ENCODE assay signal across 22 cellular contexts in the genomic region with DNA sequence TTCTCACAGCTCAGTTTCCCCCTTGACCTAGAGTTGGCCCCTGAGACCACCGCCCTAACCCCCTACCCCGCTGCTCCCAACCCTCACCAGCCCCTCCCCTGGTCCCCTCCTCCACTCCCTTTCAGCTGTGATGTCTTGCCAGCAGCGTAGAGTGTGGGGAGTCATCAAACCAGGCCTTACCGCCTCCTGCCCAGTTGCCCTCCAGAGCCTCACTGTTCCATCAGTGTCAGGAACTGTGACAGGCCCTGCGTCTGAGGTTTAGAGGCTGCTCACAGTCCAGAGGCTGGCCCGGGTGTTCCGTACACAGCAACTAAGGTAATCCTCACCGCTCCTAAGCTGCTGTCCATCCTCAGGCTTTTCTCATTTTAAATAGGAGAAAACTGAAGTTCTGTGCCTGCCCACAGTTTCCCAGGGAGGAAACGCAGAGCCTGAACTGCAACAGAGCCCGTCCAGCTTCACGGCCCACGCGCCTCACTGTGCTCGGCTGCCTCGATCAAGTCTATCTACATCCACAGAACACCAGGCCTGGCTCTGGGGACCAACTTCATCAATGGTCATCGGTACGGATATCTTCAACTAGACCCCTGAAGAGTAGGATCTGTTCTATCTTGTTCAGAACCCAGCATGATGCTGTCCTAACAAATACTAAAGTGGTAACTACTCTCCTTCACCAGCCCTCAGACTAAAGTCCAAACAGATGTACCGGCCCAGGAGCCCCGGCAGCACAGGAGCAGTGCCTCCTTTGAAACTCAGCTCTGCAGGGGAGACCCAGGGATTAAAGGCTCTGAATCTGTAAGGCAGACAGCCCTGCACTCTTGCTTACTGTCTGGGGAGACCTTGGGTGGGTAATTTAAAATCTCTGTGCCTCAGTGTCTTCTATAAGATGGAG. TPM values are rescaled to one million over a fixed set of nuclear protein-coding genes. Genes with fewer than 3 reads are reported as not detected.
DNase-seq lines count a peak whose midpoint lies in the region; FAIRE-seq and TF ChIP-seq lines count a peak whose summit lies in the region.
"Had no signal": no experiment of that assay in that cellular context is flagged by ENCODE, and none has a peak within 500 bp of the region (broad histone marks: within the 10 kb centered on the region; RNA-seq: fewer than 3 reads in every experiment).

No MANE protein-coding gene starts in this region.

- TF ChIP-seq POLR2A in uterus (IDR thresholded peaks at IDR 0.05): no peak

- H3K9ac ChIP-seq in trophoblast cell (ENCODE audit: low read length): no peak overlapping the region
- H3K9ac ChIP-seq in colonic mucosa (ENCODE audit: low read depth in 2 of 2, low read length in 2 of 2): peak overlapping the region in 1 of 2 donors; percentile 57

- H2AK5ac ChIP-seq in trophoblast cell (ENCODE audit: low read length): peak overlapping the region; percentile 79

- H3K4me1 ChIP-seq in trophoblast cell (ENCODE audit: control insufficient read depth in 1 of 2, insufficient read depth in 2 of 2, low read length in 2 of 2) (peaks cover 41 to 45% of the 10 kb centered on the region in 2 experiments), uterus (peaks cover 7 to 17% of the 10 kb centered on the region in 2 donors), colonic mucosa (peaks cover 33% of the 10 kb centered on the region)

- CTCF ChIA-PET in activated CD4-positive, alpha-beta T cell treated with anti-CD3 and anti-CD28 coated beads, Interleukin-2, amount 10 ng/mL, durations not matched to agents 7 days and 5 days (lab: Charles Lee): interaction anchor here (1.6 kb wide), 1 partner anchor 9 kb away, joined by 8 read pairs; no protein-coding TSS in a partner anchor

- H3K36me3 Mint-ChIP-seq in activated CD4-positive, alpha-beta T cell treated with anti-CD3 and anti-CD28 coated beads, Interleukin-2, amount 10 ng/mL, durations not matched to agents 7 days and 5 days (ENCODE audit: low read depth): peaks cover 23% of the 10 kb centered on the region
- H3K36me3 Mint-ChIP-seq in glutamatergic neuron (ENCODE audit: unreplicated experiment): peaks cover 17% of the 10 kb centered on the region

- H3K27ac ChIP-seq in trophoblast cell (ENCODE audit: low read depth, low read length) (peak overlapping the region; percentile 38), uterus (peak overlapping the region; percentile 35 to 89), colonic mucosa (no peak overlapping the region)

- no peak overlapping the region for H3K4me2 ChIP-seq in trophoblast cell (ENCODE audit: low read length)

- H3K27ac Mint-ChIP-seq in activated CD4-positive, alpha-beta T cell treated with anti-CD3 and anti-CD28 coated beads, Interleukin-2, amount 10 ng/mL, durations not matched to agents 7 days and 5 days: peak overlapping the region; percentile 48
- H3K27ac Mint-ChIP-seq in glutamatergic neuron (ENCODE audit: unreplicated experiment): peak overlapping the region; percentile 21
- H3K27ac Mint-ChIP-seq: CD4-positive, alpha-beta T cell had no signal

- peak overlapping the region; percentile 91 for H2BK12ac ChIP-seq in trophoblast cell (ENCODE audit: low read length)

- peaks cover 29% of the 10 kb centered on the region for H3K79me2 ChIP-seq in trophoblast cell (ENCODE audit: control insufficient read depth, insufficient read depth, low read length, poor library complexity)

- H3K79me1 ChIP-seq in trophoblast cell (ENCODE audit: low read length): peaks cover 14% of the 10 kb centered on the region

- H2BK5ac ChIP-seq in trophoblast cell (ENCODE audit: low read depth, low read length, poor library complexity): peak overlapping the region; percentile 65

- peak overlapping the region; percentile 61 for H3K4ac ChIP-seq in trophoblast cell (ENCODE audit: low read depth, low read length)

- peak overlapping the region; percentile 74 for H3K14ac ChIP-seq in trophoblast cell (ENCODE audit: low read length)

- H4K91ac ChIP-seq in trophoblast cell (ENCODE audit: low read depth, low read length): peak overlapping the region; percentile 82

- H2BK120ac ChIP-seq in trophoblast cell (ENCODE audit: insufficient read depth, low read length, poor library complexity): peak overlapping the region; percentile 57

- H3K23ac ChIP-seq in trophoblast cell (ENCODE audit: low read length): no peak overlapping the region

- peaks cover 18% of the 10 kb centered on the region for H3K9me3 Mint-ChIP-seq in activated CD4-positive, alpha-beta T cell treated with anti-CD3 and anti-CD28 coated beads, Interleukin-2, amount 10 ng/mL, durations not matched to agents 7 days and 5 days
- H3K9me3 Mint-ChIP-seq in glutamatergic neuron (ENCODE audit: unreplicated experiment): peaks cover 9% of the 10 kb centered on the region

- H3K4me1 Mint-ChIP-seq in activated CD4-positive, alpha-beta T cell treated with anti-CD3 and anti-CD28 coated beads, Interleukin-2, amount 10 ng/mL, durations not matched to agents 7 days and 5 days: peaks cover 12% of the 10 kb centered on the region
- H3K4me1 Mint-ChIP-seq in glutamatergic neuron (ENCODE audit: low read depth, unreplicated experiment): peaks cover 37% of the 10 kb centered on the region

- DNase-seq in activated CD4-positive, alpha-beta T cell treated with anti-CD3 and anti-CD28 coated beads, Interleukin-2, amount 10 ng/mL, durations not matched to agents 7 days and 5 days: no peak
- no peak for DNase-seq in activated CD4-positive, alpha-beta T cell treated with anti-CD3 and anti-CD28 coated beads, Interleukin-2, amount 50 U/mL, for 1 hour
- DNase-seq in glutamatergic neuron: no peak
- DNase-seq in trophoblast cell: no peak
- no peak for DNase-seq in uterus
- DNase-seq in colonic mucosa: no peak
- DNase-seq in HTR-8/SVneo (ENCODE audit: insufficient read length, low spot score): no peak
- no peak for DNase-seq in ecto neural progenitor cell (ENCODE audit: low spot score)
- DNase-seq: 8988T; activated CD4-positive, alpha-beta T cell treated with anti-CD3 and anti-CD28 coated beads, Interleukin-2, amount 50 U/mL, for 4 hours; CD4-positive, alpha-beta T cell; immature natural killer cell; MV-4-11; NCI-H2171; NK-92 treated with Interleukin-12 subunit alpha and Interleukin-12 subunit beta, amount 100 ng/mL, for 24 hours; SHP77 treated with DMSO at 0.1 percent for 48 hours had no signal

- no peaks in the 10 kb centered on the region for H3K9me3 ChIP-seq in trophoblast cell (ENCODE audit: insufficient read depth, low read depth, low read length)
- H3K9me3 ChIP-seq in uterus: no peaks in the 10 kb centered on the region
- H3K9me3 ChIP-seq in colonic mucosa: no peaks in the 10 kb centered on the region

- peak overlapping the region; percentile 95 for H3K18ac ChIP-seq in trophoblast cell (ENCODE audit: low read length)

- H4K12ac ChIP-seq in trophoblast cell (ENCODE audit: low read depth, low read length): no peak overlapping the region

- no peak overlapping the region for H3K4me3 Mint-ChIP-seq in activated CD4-positive, alpha-beta T cell treated with anti-CD3 and anti-CD28 coated beads, Interleukin-2, amount 10 ng/mL, durations not matched to agents 7 days and 5 days
- no peak overlapping the region for H3K4me3 Mint-ChIP-seq in glutamatergic neuron (ENCODE audit: unreplicated experiment)
- H3K4me3 Mint-ChIP-seq: activated T-helper 17 cell treated with anti-CD3 and anti-CD28 coated beads, Interleukin-2, amount 50 U/mL, for 72 hours; CD4-positive, alpha-beta T cell; immature natural killer cell had no signal

- H3K27me3 ChIP-seq in trophoblast cell (ENCODE audit: insufficient read depth, low read length) (no peaks in the 10 kb centered on the region), uterus (no peaks in the 10 kb centered on the region), colonic mucosa (no peaks in the 10 kb centered on the region)
- H3K27me3 ChIP-seq: dorsolateral prefrontal cortex had no signal

- H3K4me3 ChIP-seq in trophoblast cell (ENCODE audit: low read depth, low read length) (no peak overlapping the region), uterus (no peak overlapping the region), colonic mucosa (no peak overlapping the region)
- H3K4me3 ChIP-seq: GM12878 had no signal

- H3K36me3 ChIP-seq in trophoblast cell (ENCODE audit: control insufficient read depth in 1 of 2, insufficient read depth in 2 of 2, low read length in 2 of 2) (peaks cover 2 to 3% of the 10 kb centered on the region in 2 experiments), uterus (no peaks in the 10 kb centered on the region), colonic mucosa (no peaks in the 10 kb centered on the region)

- TF ChIP-seq CTCF in glutamatergic neuron (IDR thresholded peaks at IDR 0.05; ENCODE audit: partially characterized antibody, unreplicated experiment): no peak
- TF ChIP-seq CTCF in uterus (IDR thresholded peaks at IDR 0.05): no peak
- no peak for TF ChIP-seq CTCF in colonic mucosa (IDR thresholded peaks at IDR 0.05)

- WGBS in trophoblast cell (ENCODE audit: extremely low coverage, insufficient coverage, insufficient read length): no CpG with 5 or more reads among the region's 19 CpGs

- intact Hi-C loops in uterus (cut with DNase I; ENCODE audit: low total_unique reads) (no loop called here), colonic mucosa (cut with DNase I) (no loop called here)

- no peaks in the 10 kb centered on the region for H3K27me3 Mint-ChIP-seq in activated CD4-positive, alpha-beta T cell treated with anti-CD3 and anti-CD28 coated beads, Interleukin-2, amount 10 ng/mL, durations not matched to agents 7 days and 5 days
- peaks cover 7% of the 10 kb centered on the region for H3K27me3 Mint-ChIP-seq in glutamatergic neuron (ENCODE audit: unreplicated experiment)
- H3K27me3 Mint-ChIP-seq: activated T-helper 17 cell treated with anti-CD3 and anti-CD28 coated beads, Interleukin-2, amount 50 U/mL, for 72 hours; CD4-positive, alpha-beta T cell had no signal

- FAIRE-seq in HTR-8/SVneo (lab: Jason Lieb, UNC): no peak
- FAIRE-seq: GM12878 had no signal

- POLR2A ChIA-PET in activated CD4-positive, alpha-beta T cell treated with anti-CD3 and anti-CD28 coated beads, Interleukin-2, amount 10 ng/mL, durations not matched to agents 7 days and 5 days (lab: Charles Lee): interaction anchor here (0.5 kb wide), 1 partner anchor 239 kb away, joined by 3 read pairs; no protein-coding TSS in a partner anchor

- H4K8ac ChIP-seq in trophoblast cell (ENCODE audit: low read depth, low read length): peak overlapping the region; percentile 33

- peak overlapping the region; percentile 23 for H2AFZ ChIP-seq in trophoblast cell (ENCODE audit: insufficient read depth, low read length, poor library complexity)

RNA-seq across cellular contexts. Expression of a gene that starts 10.3 kb away (rescaled TPM):
- total RNA-seq in activated CD4-positive, alpha-beta T cell treated with anti-CD3 and anti-CD28 coated beads, Interleukin-2, amount 10 ng/mL, durations not matched to agents 7 days and 5 days: 1 to 10 TPM; 5.5 to 5.8 TPM
- 27.1 TPM for total RNA-seq in glutamatergic neuron (ENCODE audit: unreplicated experiment)
- polyA plus RNA-seq in trophoblast cell (2013): 26.9 and 27.6 TPM in 2 replicates
- 10 to 100 TPM in 2 of 4 donors, 1 to 10 TPM in 1, under 1 TPM in 1; 0.26 to 26.3 (median 13.3) TPM for total RNA-seq in uterus
- 10 to 100 TPM; 26.8 to 35.4 TPM for total RNA-seq in colonic mucosa

RNA-seq across cellular contexts. Expression of a gene that starts 48.6 kb away (rescaled TPM):
- 100 to 1,000 TPM; 379 to 405 TPM for total RNA-seq in activated CD4-positive, alpha-beta T cell treated with anti-CD3 and anti-CD28 coated beads, Interleukin-2, amount 10 ng/mL, durations not matched to agents 7 days and 5 days
- total RNA-seq in glutamatergic neuron (ENCODE audit: unreplicated experiment) (not detected), uterus (under 1 TPM in 3 of 4 donors, not detected in 1; under 0.01 to 0.14 (median 0.12) TPM), colonic mucosa (1 to 10 TPM; 2.1 to 2.4 TPM)
- polyA plus RNA-seq in trophoblast cell (2013): 0.01 TPM in 1 of 2 replicates, not detected in the other
- total RNA-seq: pulmonary artery endothelial cell had no signal

RNA-seq across cellular contexts. Expression of a gene that starts 52.4 kb away (rescaled TPM):
- total RNA-seq in activated CD4-positive, alpha-beta T cell treated with anti-CD3 and anti-CD28 coated beads, Interleukin-2, amount 10 ng/mL, durations not matched to agents 7 days and 5 days: not detected
- not detected for total RNA-seq in glutamatergic neuron (ENCODE audit: unreplicated experiment)
- not detected in 2 replicates for polyA plus RNA-seq in trophoblast cell (2013)
- 1 to 10 TPM in 2 of 4 donors, under 1 TPM in 1, not detected in 1; 0.35 to 6.5 (median 4.4) TPM for total RNA-seq in uterus
- under 1 TPM in 1 of 2 donors, not detected in 1; 0.35 TPM for total RNA-seq in colonic mucosa
- total RNA-seq: activated T-helper 17 cell treated with anti-CD3 and anti-CD28 coated beads, Interleukin-2, amount 50 U/mL, for 72 hours; CD4-positive, alpha-beta T cell; GM12878; pulmonary artery endothelial cell; T-helper 2 cell treated with Interferon-gamma antibody and Interleukin-4, amounts not matched to agents 100 ng/mL and 5 ng/mL, for 36 hours; ureter had no signal
- polyA plus RNA-seq: GM12878, immature natural killer cell had no signal

Comparison
In these comparisons a context has a peak if more than half of its experiments do, and no peak if none do; other contexts are left out.
1. RNA of a gene that starts 48.6 kb away (total RNA-seq): 379 to 405 TPM in activated CD4-positive, alpha-beta T cell treated with anti-CD3 and anti-CD28 coated beads, Interleukin-2, amount 10 ng/mL, durations not matched to agents 7 days and 5 days; 2.1 to 2.4 TPM in colonic mucosa, under 0.01 to 0.14 TPM in uterus and not detected in glutamatergic neuron (single experiment); every median in the first group is over 100 times any median in the second.